Comparison of ENCODE assay signal across 33 cellular contexts in the genomic region with DNA sequence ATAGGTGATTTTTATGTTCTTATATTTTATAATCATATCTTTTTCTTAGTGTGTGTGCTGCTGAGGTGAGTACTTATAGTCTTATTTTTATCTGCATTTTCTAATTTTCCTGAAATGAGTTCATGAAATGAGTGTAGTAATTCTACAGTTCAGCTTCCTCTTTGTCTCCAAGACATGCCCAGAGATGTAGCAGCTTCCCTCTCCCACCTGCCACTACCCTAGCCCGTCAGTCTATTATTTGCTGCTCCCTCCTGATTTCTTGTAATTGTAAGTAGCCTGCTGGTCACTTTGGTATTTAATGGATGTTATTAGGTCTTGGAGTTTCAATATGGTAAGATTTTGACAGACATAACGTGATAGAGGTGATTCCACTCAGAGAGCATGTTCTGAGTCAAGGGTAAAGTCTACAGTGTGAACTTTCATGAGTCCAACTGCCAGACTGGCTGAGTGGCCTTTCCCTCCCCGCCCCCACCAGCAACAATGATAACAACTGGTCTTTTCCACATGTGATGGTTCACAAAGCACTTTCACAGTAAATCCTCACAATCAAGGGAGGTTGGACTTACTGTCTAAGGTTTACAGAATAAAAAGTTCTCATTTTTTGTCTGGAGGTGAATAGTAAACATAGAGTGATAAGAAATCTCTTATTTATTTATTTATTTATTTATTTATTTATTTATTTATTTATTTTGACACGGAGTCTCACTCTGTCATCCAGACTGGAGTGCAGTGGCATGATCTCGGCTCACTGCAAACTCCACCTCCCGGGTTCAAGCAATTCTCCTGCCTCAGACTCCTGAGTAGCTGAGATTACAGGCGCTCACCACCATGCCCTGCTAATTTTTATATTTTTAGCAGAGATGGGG. TPM values are rescaled to one million over a fixed set of nuclear protein-coding genes. Genes with fewer than 3 reads are reported as not detected.
A peak's percentile ranks its signal among the peaks of the same experiment; 100 is the strongest.
DNase-seq lines count a peak whose midpoint lies in the region; ATAC-seq, FAIRE-seq and TF ChIP-seq lines count a peak whose summit lies in the region.
"Had no signal": no experiment of that assay in that cellular context is flagged by ENCODE, and none has a peak within 500 bp of the region (broad histone marks: within the 10 kb centered on the region; RNA-seq: fewer than 3 reads in every experiment).

No MANE protein-coding gene starts in this region.

- no peaks in the 10 kb centered on the region for H3K36me3 Mint-ChIP-seq in effector memory CD8-positive, alpha-beta T cell (ENCODE audit: insufficient read depth)
- H3K36me3 Mint-ChIP-seq: activated naive CD8-positive, alpha-beta T cell; T-cell had no signal

- H3K27ac ChIP-seq in GM12878 (ENCODE audit: control insufficient read depth, insufficient read depth) (no peak overlapping the region), right lobe of liver (no peak overlapping the region)
- H3K27ac ChIP-seq: BLaER1, breast epithelium, left lung, parathyroid adenoma, RWPE1, spleen, testis had no signal

- H3K4me1 Mint-ChIP-seq in effector memory CD8-positive, alpha-beta T cell (ENCODE audit: low read depth in 2 of 2): peaks cover 5 to 6% of the 10 kb centered on the region in 2 donors
- H3K4me1 Mint-ChIP-seq: neural crest cell had no signal

- H3K27me3 Mint-ChIP-seq in effector memory CD8-positive, alpha-beta T cell: peaks cover 40 to 43% of the 10 kb centered on the region in 2 donors

- no TSS peak for BruUV-seq in GM12878 (replicated peaks; lab: Mats Ljungman, UMichigan)

- no peak for TF ChIP-seq POLR2A in GM12878 (IDR thresholded peaks at IDR 0.05; ENCODE audit: low read depth, low read length)
- TF ChIP-seq POLR2A in right lobe of liver (IDR thresholded peaks at IDR 0.05): no peak

- no peak for ATAC-seq in GM12878
- ATAC-seq in right lobe of liver: peak; percentile 82 to 95 (median 88)
- ATAC-seq in effector memory CD8-positive, alpha-beta T cell (replicated peaks): no peak
- ATAC-seq: left lung, T-cell had no signal

- 40% methylated on average over 7 of the region's 7 CpGs for WGBS in GM12878 (ENCODE audit: insufficient coverage, insufficient replicate concordance, low lambda C conversion rate, missing lambda C conversion rate)
- 24% methylated on average over 5 of the region's 7 CpGs for WGBS in right lobe of liver (ENCODE audit: insufficient coverage, low coverage, low lambda C conversion rate, missing lambda C conversion rate)

- no peak overlapping the region for H3K4me2 ChIP-seq in GM12878 (ENCODE audit: control insufficient read depth, insufficient read depth)
- H3K4me2 ChIP-seq: BLaER1 had no signal

- no peak overlapping the region for H3K9ac ChIP-seq in GM12878 (ENCODE audit: control insufficient read depth, insufficient read depth, low read length)
- H3K9ac ChIP-seq: BLaER1, parathyroid adenoma had no signal

- CTCF ChIA-PET in GM12878 (lab: Yijun Ruan, JAX): interaction anchor here (1.0 to 4.5 kb wide), 7 partner anchors 10 to 88 kb away, joined by 3 to 39 read pairs (median 4); partner anchors contain the start of genes CBLN3 and KHNYN

- SMC1A ChIA-PET in GM12878 (lab: Charles Lee; ENCODE audit: uncharacterized antibody, unreplicated experiment): interaction anchor here (1.9 kb wide), 1 partner anchor 88 kb away, joined by 5 read pairs; no protein-coding TSS in a partner anchor

- H3K27ac Mint-ChIP-seq in effector memory CD8-positive, alpha-beta T cell: no peak overlapping the region
- H3K27ac Mint-ChIP-seq: activated naive CD8-positive, alpha-beta T cell; stimulated activated naive CD8-positive, alpha-beta T cell treated with anti-CD3 and anti-CD28 coated beads, Interleukin-15, Interleukin-2, amounts not matched to agents 100 ng/mL and 50 ng/mL, for 24 hours; T-cell had no signal

- no peak overlapping the region for H2AFZ ChIP-seq in GM12878 (ENCODE audit: control insufficient read depth, low read depth, low read length)
- H2AFZ ChIP-seq: parathyroid adenoma had no signal

- DNase-seq in KBM-7: peak; percentile 43
- no peak for DNase-seq in GM12878 (ENCODE audit: low read depth, low spot score)
- peak in 2 of 3 donors; percentile 70 to 72 for DNase-seq in right lobe of liver
- DNase-seq in effector memory CD8-positive, alpha-beta T cell: no peak
- no peak for DNase-seq in globus pallidus (ENCODE audit: low spot score)
- no peak for DNase-seq in CD1c-positive myeloid dendritic cell (ENCODE audit: extremely low spot score)
- DNase-seq: activated CD4-positive, alpha-beta T cell treated with anti-CD3 and anti-CD28 coated beads, Interleukin-2, amount 50 U/mL, for 1 hour; activated CD4-positive, CD25-positive, alpha-beta regulatory T cell; activated effector memory CD4-positive, alpha-beta T cell treated with Interleukin-2 at 50 U/mL for 16 hours; activated T-cell treated with anti-CD3 and anti-CD28 coated beads, Interleukin-2, amount 50 U/mL, for 1 hour; anterior cingulate cortex; left lung; mesendoderm; NCI-H1092 treated with DMSO at 0.1 percent for 48 hours; NCI-H1694 treated with DMSO at 0.1 percent for 48 hours; NCI-H446 treated with DMSO at 0.1 percent for 48 hours; NCI-H774; spleen; stimulated activated CD4-positive, alpha-beta T cell treated with anti-CD3 and anti-CD28 coated beads, Interleukin-2, amount 100 ng/mL, for 24 hours; T-cell; testis had no signal

- TF ChIP-seq EP300 in GM12878 (IDR thresholded peaks at IDR 0.05; ENCODE audit: borderline replicate concordance in 1 of 2, control insufficient read depth in 1 of 2, low read depth in 2 of 2, low read length in 2 of 2): no peak

- TF ChIP-seq RAD21 in GM12878 (IDR thresholded peaks at IDR 0.05; ENCODE audit: insufficient read depth, low read depth, low read length): no peak

- no peak overlapping the region for H3K4me3 Mint-ChIP-seq in effector memory CD8-positive, alpha-beta T cell
- H3K4me3 Mint-ChIP-seq: activated naive CD8-positive, alpha-beta T cell; neural crest cell; stimulated activated naive CD8-positive, alpha-beta T cell treated with anti-CD3 and anti-CD28 coated beads, Interleukin-15, Interleukin-2, amounts not matched to agents 100 ng/mL and 50 ng/mL, for 24 hours; T-cell had no signal

- no peaks in the 10 kb centered on the region for H3K9me3 Mint-ChIP-seq in effector memory CD8-positive, alpha-beta T cell
- H3K9me3 Mint-ChIP-seq: neural crest cell; stimulated activated naive CD8-positive, alpha-beta T cell treated with anti-CD3 and anti-CD28 coated beads, Interleukin-15, Interleukin-2, amounts not matched to agents 100 ng/mL and 50 ng/mL, for 24 hours; T-cell had no signal

- peaks cover 2% of the 10 kb centered on the region; the same call in 1 of the 2 replicates for H3K4me1 ChIP-seq in GM12878 (ENCODE audit: control insufficient read depth, insufficient read depth, low read length)
- H3K4me1 ChIP-seq in right lobe of liver: peaks cover 0 to 9% (median 0%) of the 10 kb centered on the region in 4 donors
- H3K4me1 ChIP-seq: breast epithelium, HAP-1, parathyroid adenoma, testis had no signal

- POLR2A ChIA-PET in GM12878 (lab: Charles Lee): no interaction called here

- intact Hi-C loops in GM12878 (cut with micrococcal nuclease; ENCODE audit: unreplicated experiment) (no loop called here), right lobe of liver (cut with DNase I) (no loop called here)

- H3K9me3 ChIP-seq in GM12878 (replicated peaks; ENCODE audit: control insufficient read depth, insufficient read depth, low read length): no peaks in the 10 kb centered on the region
- H3K9me3 ChIP-seq in right lobe of liver: no peaks in the 10 kb centered on the region
- H3K9me3 ChIP-seq: breast epithelium, HAP-1, left lung, spleen, testis had no signal

- in situ Hi-C loops in KBM-7 (cut with MboI; ENCODE audit: low pct_unique_long_range_greater_than_20kb, low sequenced_read_pairs) (loop anchor here (25.0 kb wide), 1 partner anchor 343 kb away; no protein-coding TSS in a partner anchor), GM12878 (cut with MboI) (no loop called here)

- H3K36me3 ChIP-seq in GM12878 (ENCODE audit: control insufficient read depth in 2 of 2, insufficient read depth in 2 of 2, low read length in 1 of 2) (no peaks in the 10 kb centered on the region), right lobe of liver (no peaks in the 10 kb centered on the region)
- H3K36me3 ChIP-seq: BLaER1, breast epithelium, HAP-1, left lung, spleen had no signal

- no peaks in the 10 kb centered on the region for H4K20me1 ChIP-seq in GM12878 (ENCODE audit: control insufficient read depth, insufficient read depth)
- H4K20me1 ChIP-seq: BLaER1 had no signal

- no peak for FAIRE-seq in GM12878 (lab: Jason Lieb, UNC)
- FAIRE-seq: GM12891 had no signal

- no peaks in the 10 kb centered on the region for H3K79me2 ChIP-seq in GM12878 (ENCODE audit: control insufficient read depth, insufficient read depth, low read length)
- H3K79me2 ChIP-seq: parathyroid adenoma had no signal

- H3K4me3 ChIP-seq in GM12878 (no peak overlapping the region), right lobe of liver (no peak overlapping the region)
- H3K4me3 ChIP-seq: BLaER1, breast epithelium, HAP-1, left lung, spleen, testis had no signal

- RAD21 ChIA-PET in GM12878 (lab: Charles Lee; ENCODE audit: unreplicated experiment): interaction anchor here (0.9 to 1.7 kb wide), 5 partner anchors 11 to 98 kb away, joined by 3 to 4 read pairs (median 3); no protein-coding TSS in a partner anchor

- TF ChIP-seq CTCF in GM12878 (IDR thresholded peaks at IDR 0.05 in 2 of 3, conservative IDR thresholded peaks at IDR 0.05 in 1 of 3; ENCODE audit: control insufficient read depth in 2 of 3, extremely low read depth in 1 of 3, insufficient read depth in 1 of 3, low read depth in 3 of 3, low read length in 3 of 3) (no peak), right lobe of liver (IDR thresholded peaks at IDR 0.05) (no peak)

- H3K27me3 ChIP-seq in GM12878 (replicated peaks in 1 of 2; ENCODE audit: control insufficient read depth in 2 of 2, insufficient read depth in 2 of 2, low read length in 1 of 2): no peaks in the 10 kb centered on the region; a peak in 1 of 4 replicates
- H3K27me3 ChIP-seq in right lobe of liver: no peaks in the 10 kb centered on the region
- H3K27me3 ChIP-seq: breast epithelium, left lung, testis had no signal

RNA-seq across cellular contexts. Expression of gene RIPK3, which starts 4.2 kb away (rescaled TPM):
- total RNA-seq in GM12878 (2013; cell fraction: nucleolus; rRNA removed): 35.9 and 37.3 TPM in 2 replicates
- total RNA-seq in GM12878 (2014; rRNA removed): 10.7 and 11.6 TPM in 2 replicates
- 8.3 and 8.6 TPM in 2 replicates for total RNA-seq in GM12878 (2014; rRNA removed; fragmentation: Illumina TruSeq; extraction: Trizol)
- total RNA-seq in GM12878 (2021): 11.2 and 12.8 TPM in 2 replicates
- polyA plus RNA-seq in GM12878 (2011; ENCODE audit: low read depth): 4.4 TPM
- 4.4 and 6.5 TPM in 2 replicates for polyA plus RNA-seq in GM12878 (2011; rRNA removed)
- polyA plus RNA-seq in GM12878 (2011; cell fraction: cytosol; rRNA removed): 5.2 and 7.4 TPM in 2 replicates
- polyA plus RNA-seq in GM12878 (2011; cell fraction: nucleus; rRNA removed): 31.0 and 36.7 TPM in 2 replicates
- 6.6 and 8.2 TPM in 2 replicates for polyA plus RNA-seq in GM12878 (2012)
- 7.4 and 8.3 TPM in 2 replicates for polyA plus RNA-seq in GM12878 (2014; fragmentation: Illumina TruSeq; extraction: Trizol)
- polyA plus RNA-seq in GM12878 (2014; fragmentation: Nextera tagmentation; extraction: Ambion mirVana): 1 to 10 TPM; 2.0 to 2.7 TPM
- polyA plus RNA-seq in GM12878 (2014; rRNA removed): 13.6 and 17.1 TPM in 2 replicates
- polyA plus RNA-seq in GM12878 (2016; fragmentation: Nextera tagmentation; extraction: Ambion mirVana): 1 to 10 TPM; 7.5 to 8.0 TPM
- 4.5 and 9.0 TPM in 2 replicates for polyA minus RNA-seq in GM12878 (2011; rRNA and poly(A)+ RNA removed)
- polyA minus RNA-seq in GM12878 (2011; cell fraction: cytosol; rRNA and poly(A)+ RNA removed): 1.3 and 2.7 TPM in 2 replicates
- 23.9 and 29.9 TPM in 2 replicates for polyA minus RNA-seq in GM12878 (2011; cell fraction: nucleus; rRNA and poly(A)+ RNA removed)
- total RNA-seq in right lobe of liver: 1 to 10 TPM in 2 of 6 experiments, under 1 TPM in 4; 0.70 to 1.6 (median 0.90) TPM
- total RNA-seq: LHCN-M2, neural crest cell, SK-MEL-5 had no signal
- polyA plus RNA-seq: AG04450 had no signal

RNA-seq across cellular contexts. Expression of gene ADCY4, which starts 9.2 kb away (rescaled TPM):
- 6.1 and 8.0 TPM in 2 replicates for total RNA-seq in GM12878 (2013; cell fraction: nucleolus; rRNA removed)
- total RNA-seq in GM12878 (2014; rRNA removed): 0.11 and 0.23 TPM in 2 replicates
- total RNA-seq in GM12878 (2014; rRNA removed; fragmentation: Illumina TruSeq; extraction: Trizol): 0.46 TPM in 1 of 2 replicates, not detected in the other
- total RNA-seq in GM12878 (2021): 0.87 and 1.0 TPM in 2 replicates
- polyA plus RNA-seq in GM12878 (2011; ENCODE audit: low read depth): 0.38 TPM
- polyA plus RNA-seq in GM12878 (2011; rRNA removed): 0.09 and 0.34 TPM in 2 replicates
- polyA plus RNA-seq in GM12878 (2011; cell fraction: cytosol; rRNA removed): 0.12 and 0.23 TPM in 2 replicates
- 3.5 and 6.1 TPM in 2 replicates for polyA plus RNA-seq in GM12878 (2011; cell fraction: nucleus; rRNA removed)
- polyA plus RNA-seq in GM12878 (2012): 1.0 and 1.3 TPM in 2 replicates
- polyA plus RNA-seq in GM12878 (2014; fragmentation: Illumina TruSeq; extraction: Trizol): 0.21 and 0.60 TPM in 2 replicates
- polyA plus RNA-seq in GM12878 (2014; fragmentation: Nextera tagmentation; extraction: Ambion mirVana): under 1 TPM; 0.05 to 0.11 TPM
- 0.19 and 1.1 TPM in 2 replicates for polyA plus RNA-seq in GM12878 (2014; rRNA removed)
- under 1 TPM; 0.21 to 0.33 TPM for polyA plus RNA-seq in GM12878 (2016; fragmentation: Nextera tagmentation; extraction: Ambion mirVana)
- polyA minus RNA-seq in GM12878 (2011; rRNA and poly(A)+ RNA removed): 0.82 and 1.0 TPM in 2 replicates
- not detected in 2 replicates for polyA minus RNA-seq in GM12878 (2011; cell fraction: cytosol; rRNA and poly(A)+ RNA removed)
- polyA minus RNA-seq in GM12878 (2011; cell fraction: nucleus; rRNA and poly(A)+ RNA removed): 0.73 and 2.0 TPM in 2 replicates
- total RNA-seq in right lobe of liver: 1 to 10 TPM; 2.3 to 7.2 (median 3.9) TPM
- total RNA-seq: SK-MEL-5 had no signal

RNA-seq across cellular contexts. Expression of gene NFATC4, which starts 24.0 kb away (rescaled TPM):
- total RNA-seq in GM12878 (2013; cell fraction: nucleolus; rRNA removed): 56.5 and 68.4 TPM in 2 replicates
- total RNA-seq in GM12878 (2014; rRNA removed) (7.0 and 7.1 TPM in 2 replicates), GM12878 (2014; rRNA removed; fragmentation: Illumina TruSeq; extraction: Trizol) (2.2 and 4.1 TPM in 2 replicates), GM12878 (2021) (13.5 and 19.2 TPM in 2 replicates), right lobe of liver (1 to 10 TPM; 1.0 to 3.7 (median 2.0) TPM)
- polyA plus RNA-seq in GM12878 (2011; ENCODE audit: low read depth): 11.7 TPM
- polyA plus RNA-seq in GM12878 (2011; rRNA removed) (4.5 and 5.6 TPM in 2 replicates), GM12878 (2014; fragmentation: Illumina TruSeq; extraction: Trizol) (4.8 and 5.3 TPM in 2 replicates), GM12878 (2014; fragmentation: Nextera tagmentation; extraction: Ambion mirVana) (1 to 10 TPM in 1 of 2 experiments, under 1 TPM in 1; 0.97 to 4.5 TPM), GM12878 (2014; rRNA removed) (14.3 and 15.3 TPM in 2 replicates), GM12878 (2016; fragmentation: Nextera tagmentation; extraction: Ambion mirVana) (1 to 10 TPM; 2.0 to 2.9 TPM)
- 5.3 and 6.3 TPM in 2 replicates for polyA plus RNA-seq in GM12878 (2011; cell fraction: cytosol; rRNA removed)
- polyA plus RNA-seq in GM12878 (2011; cell fraction: nucleus; rRNA removed): 117 and 162 TPM in 2 replicates
- polyA plus RNA-seq in GM12878 (2012): 20.7 and 22.0 TPM in 2 replicates
- polyA minus RNA-seq in GM12878 (2011; rRNA and poly(A)+ RNA removed): 2.4 and 5.4 TPM in 2 replicates
- polyA minus RNA-seq in GM12878 (2011; cell fraction: cytosol; rRNA and poly(A)+ RNA removed): 2.0 and 4.0 TPM in 2 replicates
- 7.2 and 7.7 TPM in 2 replicates for polyA minus RNA-seq in GM12878 (2011; cell fraction: nucleus; rRNA and poly(A)+ RNA removed)

RNA-seq across cellular contexts. Expression of gene LTB4R, which starts 32.7 kb away (rescaled TPM):
- total RNA-seq in GM12878 (2013; cell fraction: nucleolus; rRNA removed): 13.4 and 13.7 TPM in 2 replicates
- total RNA-seq in GM12878 (2014; rRNA removed): 4.9 and 10.8 TPM in 2 replicates
- 2.9 and 3.1 TPM in 2 replicates for total RNA-seq in GM12878 (2014; rRNA removed; fragmentation: Illumina TruSeq; extraction: Trizol)
- 6.8 and 9.2 TPM in 2 replicates for total RNA-seq in GM12878 (2021)
- polyA plus RNA-seq in GM12878 (2011; ENCODE audit: low read depth): 3.4 TPM
- polyA plus RNA-seq in GM12878 (2011; rRNA removed): 3.9 and 4.8 TPM in 2 replicates
- 2.9 and 6.0 TPM in 2 replicates for polyA plus RNA-seq in GM12878 (2011; cell fraction: cytosol; rRNA removed)
- polyA plus RNA-seq in GM12878 (2011; cell fraction: nucleus; rRNA removed): 77.6 and 82.4 TPM in 2 replicates
- polyA plus RNA-seq in GM12878 (2012): 6.1 and 6.6 TPM in 2 replicates
- 7.8 and 10.6 TPM in 2 replicates for polyA plus RNA-seq in GM12878 (2014; fragmentation: Illumina TruSeq; extraction: Trizol)
- 1 to 10 TPM; 1.2 to 1.7 TPM for polyA plus RNA-seq in GM12878 (2014; fragmentation: Nextera tagmentation; extraction: Ambion mirVana)
- 14.0 and 18.3 TPM in 2 replicates for polyA plus RNA-seq in GM12878 (2014; rRNA removed)
- 1 to 10 TPM; 3.1 to 3.2 TPM for polyA plus RNA-seq in GM12878 (2016; fragmentation: Nextera tagmentation; extraction: Ambion mirVana)
- polyA minus RNA-seq in GM12878 (2011; rRNA and poly(A)+ RNA removed): 2.3 and 5.1 TPM in 2 replicates
- 1.6 and 2.1 TPM in 2 replicates for polyA minus RNA-seq in GM12878 (2011; cell fraction: cytosol; rRNA and poly(A)+ RNA removed)
- 7.6 and 11.2 TPM in 2 replicates for polyA minus RNA-seq in GM12878 (2011; cell fraction: nucleus; rRNA and poly(A)+ RNA removed)
- total RNA-seq in right lobe of liver: 1 to 10 TPM; 2.7 to 5.5 (median 3.9) TPM

RNA-seq across cellular contexts. Expression of gene LTB4R2, which starts 34.1 kb away (rescaled TPM):
- total RNA-seq in GM12878 (2013; cell fraction: nucleolus; rRNA removed): 43.5 and 48.4 TPM in 2 replicates
- total RNA-seq in GM12878 (2014; rRNA removed) (7.8 and 10.0 TPM in 2 replicates), GM12878 (2014; rRNA removed; fragmentation: Illumina TruSeq; extraction: Trizol) (2.6 and 2.8 TPM in 2 replicates), GM12878 (2021) (8.9 and 13.0 TPM in 2 replicates), right lobe of liver (1 to 10 TPM; 1.8 to 5.8 (median 3.5) TPM)
- 1.2 TPM for polyA plus RNA-seq in GM12878 (2011; ENCODE audit: low read depth)
- polyA plus RNA-seq in GM12878 (2011; rRNA removed) (2.4 and 2.5 TPM in 2 replicates), GM12878 (2014; fragmentation: Illumina TruSeq; extraction: Trizol) (3.0 and 3.3 TPM in 2 replicates), GM12878 (2014; fragmentation: Nextera tagmentation; extraction: Ambion mirVana) (under 1 TPM; 0.06 to 0.09 TPM), GM12878 (2014; rRNA removed) (16.0 and 17.8 TPM in 2 replicates), GM12878 (2016; fragmentation: Nextera tagmentation; extraction: Ambion mirVana) (1 to 10 TPM in 1 of 2 experiments, under 1 TPM in 1; 0.96 to 1.2 TPM)
- polyA plus RNA-seq in GM12878 (2011; cell fraction: cytosol; rRNA removed): 1.9 and 4.5 TPM in 2 replicates
- polyA plus RNA-seq in GM12878 (2011; cell fraction: nucleus; rRNA removed): 58.1 and 70.5 TPM in 2 replicates
- polyA plus RNA-seq in GM12878 (2012): 4.6 and 4.9 TPM in 2 replicates
- polyA minus RNA-seq in GM12878 (2011; rRNA and poly(A)+ RNA removed): 3.4 and 4.6 TPM in 2 replicates
- polyA minus RNA-seq in GM12878 (2011; cell fraction: cytosol; rRNA and poly(A)+ RNA removed): 0.94 and 1.6 TPM in 2 replicates
- 13.5 and 26.6 TPM in 2 replicates for polyA minus RNA-seq in GM12878 (2011; cell fraction: nucleus; rRNA and poly(A)+ RNA removed)

Comparison
In these comparisons a context has a peak if more than half of its experiments do, and no peak if none do; other contexts are left out.
1. DNase-seq: peak in KBM-7 (single experiment) and right lobe of liver (2 of 3); none in GM12878 (single experiment), effector memory CD8-positive, alpha-beta T cell (0 of 3), globus pallidus (single experiment) and CD1c-positive myeloid dendritic cell (single experiment).
2. ATAC-seq: peak in right lobe of liver (4 of 4); none in GM12878 (single experiment) and effector memory CD8-positive, alpha-beta T cell (single experiment).